17 cellular contexts compared by ENCODE assay signal in the genomic region with DNA sequence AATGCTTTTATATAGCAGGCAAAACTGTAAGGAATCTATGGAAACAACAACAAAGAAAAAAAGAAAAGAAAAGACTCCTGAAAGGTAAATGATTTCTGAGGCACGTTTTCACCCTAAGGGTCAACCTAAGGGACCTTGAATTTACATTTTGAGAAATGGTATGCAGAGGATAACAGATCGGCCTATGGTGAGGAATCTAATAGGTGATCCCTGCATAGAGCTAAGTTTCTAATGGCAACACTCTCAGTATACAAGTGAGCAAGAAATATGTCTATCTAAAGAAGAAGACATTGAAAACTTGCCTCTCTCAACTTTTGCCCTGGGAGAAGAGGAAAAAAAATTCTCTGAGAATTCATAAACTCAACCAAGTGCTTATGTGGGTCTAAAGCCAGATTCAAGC. TPM values are rescaled to one million over a fixed set of nuclear protein-coding genes. Genes with fewer than 3 reads are reported as not detected.
DNase-seq lines count a peak whose midpoint lies in the region; ATAC-seq, FAIRE-seq and TF ChIP-seq lines count a peak whose summit lies in the region.
"Had no signal": no experiment of that assay in that cellular context is flagged by ENCODE, and none has a peak within 500 bp of the region (broad histone marks: within the 10 kb centered on the region; RNA-seq: fewer than 3 reads in every experiment).

No MANE protein-coding gene starts in this region.

- POLR2A ChIA-PET in IMR-90 (lab: Charles Lee; ENCODE audit: unreplicated experiment) (no interaction called here), K562 (lab: Yijun Ruan, JAX) (no interaction called here)

- no peak overlapping the region for H3K56ac ChIP-seq in IMR-90 (ENCODE audit: extremely low read depth, insufficient read depth, low read length)

- H3K4me1 ChIP-seq in IMR-90 (ENCODE audit: control insufficient read depth, insufficient read depth, low read length) = no peaks in the 10 kb centered on the region; the same call in 1 of the 2 replicates
- no peaks in the 10 kb centered on the region for H3K4me1 ChIP-seq in K562 (replicated peaks in 1 of 2; ENCODE audit: control insufficient read depth in 2 of 2, insufficient read depth in 2 of 2, low read length in 2 of 2)
- H3K4me1 ChIP-seq in parathyroid adenoma = no peaks in the 10 kb centered on the region
- no peaks in the 10 kb centered on the region for H3K4me1 ChIP-seq in body of pancreas
- no peaks in the 10 kb centered on the region for H3K4me1 ChIP-seq in SJCRH30
- H3K4me1 ChIP-seq: BE2C had no signal

- no peak for TF ChIP-seq CTCF in IMR-90 (conservative IDR thresholded peaks at IDR 0.05; ENCODE audit: low read depth, low read length)
- no peak for TF ChIP-seq CTCF in K562 (IDR thresholded peaks at IDR 0.05 in 2 of 3, conservative IDR thresholded peaks at IDR 0.05 in 1 of 3; ENCODE audit: insufficient read depth in 2 of 3, low read depth in 1 of 3, low read length in 3 of 3)
- no peak for TF ChIP-seq CTCF in parathyroid adenoma (IDR thresholded peaks at IDR 0.05)
- TF ChIP-seq CTCF in body of pancreas (IDR thresholded peaks at IDR 0.05) = no peak

- H3K9ac ChIP-seq in IMR-90 (ENCODE audit: low read depth, low read length) (no peak overlapping the region), K562 (ENCODE audit: insufficient read depth in 1 of 2, low read depth in 2 of 2, low read length in 2 of 2) (no peak overlapping the region), parathyroid adenoma (no peak overlapping the region)
- H3K9ac ChIP-seq: BLaER1 treated with 17β-estradiol and CSF1 and Interleukin-3, amounts not matched to agents 10 nM and 100 nM; GM23248 had no signal

- TF ChIP-seq RAD21 in IMR-90 (IDR thresholded peaks at IDR 0.05; ENCODE audit: low read length) = no peak
- TF ChIP-seq RAD21 in K562 (CRISPR knock-in tag; conservative IDR thresholded peaks at IDR 0.05 in 1 of 2, IDR thresholded peaks at IDR 0.05 in 1 of 2) = no peak

- intact Hi-C loops in IMR-90 (cut with micrococcal nuclease) = loop anchor here (1.0 kb wide), 2 partner anchors 53 to 231 kb away; partner anchors contain the start of gene EPB41L2
- intact Hi-C loops in K562 (cut with micrococcal nuclease) = loop anchor here (1.0 to 10.0 kb wide), 4 partner anchors 54 to 792 kb away; partner anchors contain the start of gene EPB41L2
- intact Hi-C loops in body of pancreas (cut with DNase I) = loop anchor here (5.0 kb wide), 1 partner anchor 234 kb away; no protein-coding TSS in a partner anchor

- H3K27ac ChIP-seq in IMR-90 (ENCODE audit: insufficient read depth, low read length) = no peak overlapping the region
- no peak overlapping the region for H3K27ac ChIP-seq in K562 (ENCODE audit: extremely low read depth, low read depth, low read length)
- no peak overlapping the region for H3K27ac ChIP-seq in parathyroid adenoma
- H3K27ac ChIP-seq in body of pancreas = no peak overlapping the region
- H3K27ac ChIP-seq in SJCRH30 = no peak overlapping the region
- H3K27ac ChIP-seq: 22Rv1; A549; BLaER1 treated with 17β-estradiol and CSF1 and Interleukin-3, amounts not matched to agents 10 nM and 100 nM; GM23248 had no signal

- H4K5ac ChIP-seq in IMR-90 (ENCODE audit: low read depth, low read length) = no peak overlapping the region

- H3K4me2 ChIP-seq in IMR-90 (ENCODE audit: low read depth, low read length) = no peak overlapping the region
- H3K4me2 ChIP-seq in K562 (ENCODE audit: insufficient read depth, low read length) = no peak overlapping the region
- no peak overlapping the region for H3K4me2 ChIP-seq in parathyroid adenoma (ENCODE audit: low read length)
- H3K4me2 ChIP-seq: A549; BLaER1 treated with 17β-estradiol and CSF1 and Interleukin-3, amounts not matched to agents 10 nM and 100 nM had no signal

- H2BK15ac ChIP-seq in IMR-90 (ENCODE audit: low read depth, low read length) = no peak overlapping the region

- no peaks in the 10 kb centered on the region for H3K27me3 ChIP-seq in IMR-90 (ENCODE audit: control insufficient read depth, insufficient read depth, low read length)
- no peaks in the 10 kb centered on the region for H3K27me3 ChIP-seq in K562 (ENCODE audit: control insufficient read depth in 2 of 2, insufficient read depth in 2 of 2, low read length in 2 of 2)
- no peaks in the 10 kb centered on the region for H3K27me3 ChIP-seq in parathyroid adenoma (ENCODE audit: control insufficient read depth, insufficient read depth, low read length)
- no peaks in the 10 kb centered on the region for H3K27me3 ChIP-seq in body of pancreas
- H3K27me3 ChIP-seq in SJCRH30 = no peaks in the 10 kb centered on the region
- H3K27me3 ChIP-seq: BE2C; BLaER1 treated with 17β-estradiol and CSF1 and Interleukin-3, amounts not matched to agents 10 nM and 100 nM had no signal

- H3K79me2 ChIP-seq in K562 (ENCODE audit: control insufficient read depth, insufficient read depth, low read length) (no peaks in the 10 kb centered on the region), parathyroid adenoma (no peaks in the 10 kb centered on the region)

- H2BK120ac ChIP-seq in IMR-90 (ENCODE audit: low read depth, low read length) = no peak overlapping the region

- no peak overlapping the region; a peak in 1 of 4 replicates for H4K8ac ChIP-seq in IMR-90 (ENCODE audit: low read depth in 2 of 2, low read length in 2 of 2)

- H2BK5ac ChIP-seq in IMR-90 (ENCODE audit: low read depth, low read length, poor library complexity, severe bottlenecking) = no peak overlapping the region

- H4K20me1 ChIP-seq in IMR-90 (ENCODE audit: insufficient read depth, low read length) = no peaks in the 10 kb centered on the region
- no peaks in the 10 kb centered on the region for H4K20me1 ChIP-seq in K562 (replicated peaks; ENCODE audit: control insufficient read depth, insufficient read depth, low read length)
- H4K20me1 ChIP-seq: BLaER1 treated with 17β-estradiol and CSF1 and Interleukin-3, amounts not matched to agents 10 nM and 100 nM had no signal

- H3K4me3 ChIP-seq in IMR-90 (ENCODE audit: insufficient read depth, low read depth, low read length) (no peak overlapping the region), K562 (no peak overlapping the region), parathyroid adenoma (ENCODE audit: low read depth, low read length) (no peak overlapping the region), body of pancreas (no peak overlapping the region), SJCRH30 (no peak overlapping the region)
- H3K4me3 ChIP-seq: A549; BLaER1 treated with 17β-estradiol and CSF1 and Interleukin-3, amounts not matched to agents 10 nM and 100 nM; GM23248 had no signal

- H2AK9ac ChIP-seq in IMR-90 (replicated peaks; ENCODE audit: low read depth, low read length, poor library complexity) = no peak overlapping the region

- H3K14ac ChIP-seq in IMR-90 (replicated peaks; ENCODE audit: low read depth, low read length) = no peak overlapping the region

- H3K79me1 ChIP-seq in IMR-90 (ENCODE audit: low read depth in 1 of 2, low read length in 2 of 2) = no peaks in the 10 kb centered on the region

- dilution Hi-C loops in IMR-90 (cut with HindIII; ENCODE audit: low sequenced_read_pairs, unreplicated experiment) = no loop called here

- no peak overlapping the region for H2AK5ac ChIP-seq in IMR-90 (ENCODE audit: low read depth, low read length)

- FAIRE-seq in K562 (lab: Jason Lieb, UNC) = no peak
- FAIRE-seq: A549, D721Med, GM12891 had no signal

- no TSS peak for BruUV-seq in IMR-90 (replicated peaks; lab: Mats Ljungman, UMichigan)
- BruUV-seq in K562 (replicated peaks; lab: Mats Ljungman, UMichigan) = no TSS peak

- H3K36me3 ChIP-seq in IMR-90 (ENCODE audit: control insufficient read depth, insufficient read depth, low read length) = no peaks in the 10 kb centered on the region
- H3K36me3 ChIP-seq in K562 (ENCODE audit: control insufficient read depth, insufficient read depth, low read length) = no peaks in the 10 kb centered on the region
- H3K36me3 ChIP-seq in parathyroid adenoma (ENCODE audit: control insufficient read depth, insufficient read depth, low read length) = no peaks in the 10 kb centered on the region
- H3K36me3 ChIP-seq in body of pancreas (replicated peaks in 1 of 2; ENCODE audit: insufficient read depth in 1 of 2, low read depth in 2 of 2) = no peaks in the 10 kb centered on the region
- no peaks in the 10 kb centered on the region for H3K36me3 ChIP-seq in SJCRH30
- H3K36me3 ChIP-seq: BE2C; BLaER1 treated with 17β-estradiol and CSF1 and Interleukin-3, amounts not matched to agents 10 nM and 100 nM had no signal

- no peak overlapping the region for H2AFZ ChIP-seq in IMR-90 (replicated peaks; ENCODE audit: low read length, poor library complexity)
- no peak overlapping the region for H2AFZ ChIP-seq in K562 (ENCODE audit: low read depth, low read length)
- peak overlapping the region; percentile 7 for H2AFZ ChIP-seq in parathyroid adenoma
- H2AFZ ChIP-seq: GM23248 had no signal

- DNase-seq in IMR-90 (no peak), K562 (ENCODE audit: extremely low read depth in 1 of 4, low spot score in 3 of 4) (no peak), body of pancreas (no peak), SJCRH30 (no peak)
- DNase-seq: BE2C; CD4-positive, alpha-beta T cell; DMS79; H7 had no signal

- TF ChIP-seq POLR2A in IMR-90 (IDR thresholded peaks at IDR 0.05; ENCODE audit: low read depth, low read length) = no peak
- TF ChIP-seq POLR2A in K562 (conservative IDR thresholded peaks at IDR 0.05) = no peak
- no peak for TF ChIP-seq POLR2A in body of pancreas (IDR thresholded peaks at IDR 0.05)

- H2BK20ac ChIP-seq in IMR-90 (ENCODE audit: low read depth, low read length) = 0 out of 2 replicates have a peak overlapping the region, but pooled peaks have one; percentile 20

- no peak overlapping the region for H4K91ac ChIP-seq in IMR-90 (ENCODE audit: insufficient read depth, low read depth, low read length)

- TF ChIP-seq EP300 in K562 (IDR thresholded peaks at IDR 0.05; ENCODE audit: low read length) = no peak

- H3K9me3 ChIP-seq in IMR-90 (ENCODE audit: control insufficient read depth, insufficient read depth, low read length) = no peaks in the 10 kb centered on the region
- no peaks in the 10 kb centered on the region for H3K9me3 ChIP-seq in K562 (replicated peaks; ENCODE audit: control insufficient read depth, insufficient read depth, low read depth, low read length)
- H3K9me3 ChIP-seq in parathyroid adenoma (ENCODE audit: control insufficient read depth, low read length) = no peaks in the 10 kb centered on the region
- H3K9me3 ChIP-seq in body of pancreas = no peaks in the 10 kb centered on the region
- H3K9me3 ChIP-seq in SJCRH30 (replicated peaks) = 0 out of 2 replicates have a peak, but pooled peaks cover 4% of the 10 kb centered on the region
- H3K9me3 ChIP-seq: A549, BE2C had no signal

- no peak overlapping the region for H3K4ac ChIP-seq in IMR-90 (ENCODE audit: low read depth, low read length)

- H3K9me1 ChIP-seq in IMR-90 (ENCODE audit: insufficient read depth, low read length) (no peaks in the 10 kb centered on the region), K562 (ENCODE audit: control insufficient read depth, insufficient read depth, low read length) (no peaks in the 10 kb centered on the region)

- H3K18ac ChIP-seq in IMR-90 (ENCODE audit: low read depth, low read length) = peak overlapping the region; percentile 20; the same call in 1 of the 2 replicates

- H3K23ac ChIP-seq in IMR-90 (ENCODE audit: low read depth, low read length) = no peak overlapping the region

- in situ Hi-C loops in IMR-90 (cut with MboI; ENCODE audit: low sequenced_read_pairs) (loop anchor here (5.0 kb wide), 1 partner anchor 234 kb away; no protein-coding TSS in a partner anchor), K562 (cut with MboI) (loop anchor here (10.0 kb wide), 1 partner anchor 232 kb away; no protein-coding TSS in a partner anchor)

- ATAC-seq in GM19351 (IDR thresholded peaks at IDR 0.05; ENCODE audit: unreplicated experiment) (peak; percentile 7), IMR-90 (ENCODE audit: low read depth) (peak; percentile 51; the same call in 1 of the 2 replicates), K562 (peak; percentile 58), HG03045 (IDR thresholded peaks at IDR 0.05; ENCODE audit: unreplicated experiment) (no peak), body of pancreas (no peak)

- CTCF ChIA-PET in IMR-90 (lab: Yijun Ruan, JAX) (interaction anchor here (1.0 to 2.9 kb wide), 4 partner anchors 24 to 245 kb away, joined by 3 to 11 read pairs (median 5); no protein-coding TSS in a partner anchor), K562 (lab: Yijun Ruan, JAX; ENCODE audit: low intra/inter-chr PET ratio) (interaction anchor here (0.7 to 2.8 kb wide), 3 partner anchors 41 to 231 kb away, joined by 3 to 27 read pairs (median 4); no protein-coding TSS in a partner anchor)

- WGBS in IMR-90 (ENCODE audit: extremely low coverage in 2 of 2, insufficient read length in 1 of 2), 2 experiments = no CpG with 5 or more reads among the region's 2 CpGs
- WGBS in K562 (ENCODE audit: insufficient coverage, low coverage, missing lambda C conversion rate) = 14% methylated on average over 2 of the region's 2 CpGs
- WGBS in body of pancreas, 2 donors = 38 to 66% methylated on average over 2 of the region's 2 CpGs

RNA-seq across cellular contexts. Expression of gene AKAP7, which starts 18.9 kb away (rescaled TPM):
- 0.54 and 3.3 TPM in 2 replicates for total RNA-seq in IMR-90 (2012; rRNA removed)
- polyA plus RNA-seq in IMR-90 (2012; rRNA removed) = 0.90 and 1.1 TPM in 2 replicates
- 0.10 and 0.18 TPM in 2 replicates for polyA plus RNA-seq in IMR-90 (2012; cell fraction: cytosol; rRNA removed)
- polyA plus RNA-seq in IMR-90 (2012; cell fraction: nucleus; rRNA removed; ENCODE audit: low replicate concordance) = 0.18 and 1.1 TPM in 2 replicates
- total RNA-seq in K562 (2011; cell fraction: chromatin; rRNA removed; ENCODE audit: low replicate concordance) = 0.53 and 2.4 TPM in 2 replicates
- 0.33 and 1.1 TPM in 2 replicates for total RNA-seq in K562 (2011; cell fraction: nucleolus; rRNA removed)
- total RNA-seq in K562 (2011; cell fraction: nucleoplasm; rRNA removed) = 1.4 and 2.0 TPM in 2 replicates
- total RNA-seq in K562 (2014; rRNA removed) = 0.82 and 1.6 TPM in 2 replicates
- 2.0 and 2.5 TPM in 2 replicates for total RNA-seq in K562 (2014; rRNA removed; fragmentation: Illumina TruSeq; extraction: Trizol)
- total RNA-seq in K562 (2015; rRNA removed; fragmentation: Illumina TruSeq; extraction: Trizol) = 1.6 and 1.9 TPM in 2 replicates
- 1.2 and 1.6 TPM in 2 replicates for total RNA-seq in K562 (2021)
- 0.57 and 1.2 TPM in 2 replicates for polyA plus RNA-seq in K562 (2011; rRNA removed)
- polyA plus RNA-seq in K562 (2011; cell fraction: cytosol; rRNA removed) = 0.07 and 0.16 TPM in 2 replicates
- polyA plus RNA-seq in K562 (2011; cell fraction: nucleus; rRNA removed) = 0.20 and 0.28 TPM in 2 replicates
- 1.4 and 2.6 TPM in 2 replicates for polyA plus RNA-seq in K562 (2012)
- polyA plus RNA-seq in K562 (2014; fragmentation: Illumina TruSeq; extraction: Trizol) = 1.7 and 2.6 TPM in 2 replicates
- 1 to 10 TPM; 1.2 to 1.4 TPM for polyA plus RNA-seq in K562 (2014; fragmentation: Nextera tagmentation; extraction: Ambion mirVana)
- polyA plus RNA-seq in K562 (2014; rRNA removed) = 1.3 and 1.7 TPM in 2 replicates
- 0.46 and 1.2 TPM in 2 replicates for polyA minus RNA-seq in K562 (2011; rRNA and poly(A)+ RNA removed)
- 0.64 TPM in 1 of 2 replicates, not detected in the other for polyA minus RNA-seq in K562 (2011; cell fraction: cytosol; rRNA and poly(A)+ RNA removed)
- polyA minus RNA-seq in K562 (2011; cell fraction: nucleus; rRNA and poly(A)+ RNA removed) = 0.13 and 0.78 TPM in 2 replicates
- total RNA-seq in body of pancreas = 10 to 100 TPM; 57.6 to 66.9 TPM
- total RNA-seq in SJCRH30 (2014; rRNA removed; shearing (Covaris generic)) = 1.4 and 2.3 TPM in 2 replicates

RNA-seq across cellular contexts. Expression of gene EPB41L2, which starts 53.3 kb away (rescaled TPM):
- total RNA-seq in IMR-90 (2012; rRNA removed) (85.7 and 89.2 TPM in 2 replicates), K562 (2014; rRNA removed) (23.9 and 25.8 TPM in 2 replicates), K562 (2014; rRNA removed; fragmentation: Illumina TruSeq; extraction: Trizol) (26.5 and 35.5 TPM in 2 replicates), K562 (2015; rRNA removed; fragmentation: Illumina TruSeq; extraction: Trizol) (18.3 and 23.5 TPM in 2 replicates), K562 (2021) (31.1 and 32.6 TPM in 2 replicates), body of pancreas (10 to 100 TPM; 43.5 to 47.2 TPM)
- polyA plus RNA-seq in IMR-90 (2012; rRNA removed) (81.5 and 99.8 TPM in 2 replicates), K562 (2011; rRNA removed) (20.5 and 20.9 TPM in 2 replicates), K562 (2014; fragmentation: Illumina TruSeq; extraction: Trizol) (53.6 and 54.5 TPM in 2 replicates), K562 (2014; fragmentation: Nextera tagmentation; extraction: Ambion mirVana) (10 to 100 TPM in 1 of 2 experiments, 1 to 10 TPM in 1; 5.1 to 12.2 TPM), K562 (2014; rRNA removed) (22.7 and 25.0 TPM in 2 replicates)
- 21.4 and 45.0 TPM in 2 replicates for polyA plus RNA-seq in IMR-90 (2012; cell fraction: cytosol; rRNA removed)
- 75.6 and 386 TPM in 2 replicates for polyA plus RNA-seq in IMR-90 (2012; cell fraction: nucleus; rRNA removed; ENCODE audit: low replicate concordance)
- total RNA-seq in K562 (2011; cell fraction: chromatin; rRNA removed; ENCODE audit: low replicate concordance) = 25.7 and 90.9 TPM in 2 replicates
- total RNA-seq in K562 (2011; cell fraction: nucleolus; rRNA removed) = 7.8 and 13.9 TPM in 2 replicates
- 39.1 and 61.2 TPM in 2 replicates for total RNA-seq in K562 (2011; cell fraction: nucleoplasm; rRNA removed)
- 10.6 and 21.0 TPM in 2 replicates for polyA plus RNA-seq in K562 (2011; cell fraction: cytosol; rRNA removed)
- polyA plus RNA-seq in K562 (2011; cell fraction: nucleus; rRNA removed) = 25.7 and 33.2 TPM in 2 replicates
- polyA plus RNA-seq in K562 (2012) = 24.5 and 40.7 TPM in 2 replicates
- 34.2 and 38.4 TPM in 2 replicates for polyA minus RNA-seq in K562 (2011; rRNA and poly(A)+ RNA removed)
- 15.0 and 19.6 TPM in 2 replicates for polyA minus RNA-seq in K562 (2011; cell fraction: cytosol; rRNA and poly(A)+ RNA removed)
- polyA minus RNA-seq in K562 (2011; cell fraction: nucleus; rRNA and poly(A)+ RNA removed) = 22.5 and 41.9 TPM in 2 replicates
- total RNA-seq in SJCRH30 (2014; rRNA removed; shearing (Covaris generic)) = 89.3 and 95.9 TPM in 2 replicates

Comparison
In these comparisons a context has a peak if more than half of its experiments do, and no peak if none do; other contexts are left out.
1. ATAC-seq: peak in GM19351 (single experiment), IMR-90 (single experiment) and K562 (single experiment); none in HG03045 (single experiment) and body of pancreas (single experiment).
2. RNA of gene AKAP7, which starts 18.9 kb away (total RNA-seq): 57.6 to 66.9 TPM in body of pancreas; 1.4 to 2.3 TPM in SJCRH30, 0.33 to 2.5 TPM in K562 and 0.54 to 3.3 TPM in IMR-90; every median in the first group is over 10 times any median in the second.